ENCODE assay signal across 7 cellular contexts in the genomic region with DNA sequence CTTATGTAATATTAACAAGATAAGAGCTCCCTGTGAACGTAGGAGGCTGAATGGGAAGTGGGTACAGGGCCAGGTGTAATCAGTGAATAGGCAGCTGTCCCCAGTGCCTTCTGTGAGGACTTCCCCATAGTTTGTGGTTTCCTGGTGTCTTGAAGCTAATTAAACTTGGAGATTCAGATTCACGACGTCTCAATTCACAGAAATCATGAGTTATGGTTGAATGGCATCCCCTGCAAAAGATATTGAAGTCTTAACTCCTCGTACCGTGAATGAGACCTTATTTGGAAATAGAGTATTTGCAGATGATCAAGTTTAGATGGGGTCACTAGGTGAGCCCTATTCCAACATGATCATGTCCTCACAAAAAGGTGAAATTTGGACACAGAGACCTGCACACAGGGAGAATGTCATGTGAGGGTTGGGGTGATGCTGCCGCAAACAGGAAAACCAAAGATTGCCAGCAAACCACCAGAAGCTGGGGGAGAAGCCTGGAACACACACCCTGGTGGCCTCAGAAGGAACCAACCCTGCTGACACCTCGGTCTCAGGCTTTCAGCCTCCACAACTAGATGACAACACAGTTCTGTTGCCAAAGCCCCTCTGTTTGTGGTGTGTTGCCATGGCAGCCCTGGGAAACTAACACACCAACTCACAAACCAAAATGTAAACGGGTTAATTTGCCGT. TPM values are rescaled to one million over a fixed set of nuclear protein-coding genes. Genes with fewer than 3 reads are reported as not detected.
A peak's percentile ranks its signal among the peaks of the same experiment; 100 is the strongest.
DNase-seq lines count a peak whose midpoint lies in the region; ATAC-seq lines count a peak whose summit lies in the region.

No MANE protein-coding gene starts in this region.

- H3K4me1 ChIP-seq in neuronal stem cell (ENCODE audit: control insufficient read depth in 2 of 2, insufficient read depth in 1 of 2, low read depth in 1 of 2, low read length in 2 of 2), result no peaks in the 10 kb centered on the region

- H2AFZ ChIP-seq in neuronal stem cell (ENCODE audit: low read length), result no peak overlapping the region

- H3K4me3 ChIP-seq in neuronal stem cell (ENCODE audit: low read length in 2 of 2), result no peak overlapping the region

- H4K91ac ChIP-seq in neuronal stem cell (ENCODE audit: low read depth, low read length, poor library complexity), result no peak overlapping the region

- WGBS in neuronal stem cell (ENCODE audit: extremely low coverage in 2 of 2, insufficient read length in 2 of 2, insufficient replicate concordance in 1 of 2), 2 donors, result no CpG with 5 or more reads among the region's 9 CpGs

- no peaks in the 10 kb centered on the region for H3K79me1 ChIP-seq in neuronal stem cell (ENCODE audit: low read depth, low read length)

- peak; percentile 66 for DNase-seq in activated CD4-positive, CD25-positive, alpha-beta regulatory T cell treated with anti-CD3 and anti-CD28 coated beads, Interleukin-2, amount 50 U/mL, for 72 hours
- DNase-seq in effector CD8-positive, alpha-beta T cell (lab: John Stamatoyannopoulos, UW), result peak; percentile 61
- peak; percentile 75 for DNase-seq in stimulated activated CD8-positive, alpha-beta memory T cell treated with anti-CD3 and anti-CD28 coated beads, Interleukin-12 subunit alpha, Interleukin-12 subunit beta, amount 100 ng/mL, for 1 hour (ENCODE audit: low read depth)
- DNase-seq in occipital lobe (lab: John Stamatoyannopoulos, UW), result no peak
- DNase-seq in neuronal stem cell (ENCODE audit: low spot score), result no peak

- H2BK5ac ChIP-seq in neuronal stem cell (ENCODE audit: low read length), result no peak overlapping the region

- H3K18ac ChIP-seq in neuronal stem cell (ENCODE audit: low read length), result no peak overlapping the region

- no peak overlapping the region for H4K8ac ChIP-seq in neuronal stem cell (ENCODE audit: low read depth, low read length)

- H2BK120ac ChIP-seq in neuronal stem cell (ENCODE audit: low read depth, low read length), result no peak overlapping the region

- no peak overlapping the region for H2AK5ac ChIP-seq in neuronal stem cell (ENCODE audit: low read depth, low read length)

- ATAC-seq in GM19043 (IDR thresholded peaks at IDR 0.05; ENCODE audit: low read depth, unreplicated experiment) (peak; percentile 57), HG03175 (IDR thresholded peaks at IDR 0.05; ENCODE audit: unreplicated experiment) (peak; percentile 82)

- no peak overlapping the region for H3K27ac ChIP-seq in neuronal stem cell (replicated peaks; ENCODE audit: low read length)

- H3K27me3 ChIP-seq in neuronal stem cell (ENCODE audit: control insufficient read depth in 3 of 3, insufficient read depth in 3 of 3, low read depth in 1 of 3, low read length in 3 of 3), result peaks cover 0 to 11% (median 0%) of the 10 kb centered on the region in 3 experiments

- H2BK15ac ChIP-seq in neuronal stem cell (ENCODE audit: low read length), result no peak overlapping the region

- H3K9me3 ChIP-seq in neuronal stem cell (replicated peaks in 1 of 2; ENCODE audit: control insufficient read depth in 2 of 2, insufficient read depth in 1 of 2, low read depth in 1 of 2, low read length in 2 of 2), result peaks cover 0 to 1% of the 10 kb centered on the region in 2 donors

- no peak overlapping the region for H3K9ac ChIP-seq in neuronal stem cell (ENCODE audit: low read depth, low read length, poor library complexity)

- H3K14ac ChIP-seq in neuronal stem cell (ENCODE audit: low read length), result no peak overlapping the region

- H3K23ac ChIP-seq in neuronal stem cell (ENCODE audit: low read depth, low read length, poor library complexity), result no peak overlapping the region

- H3K36me3 ChIP-seq in neuronal stem cell (replicated peaks in 1 of 2; ENCODE audit: control insufficient read depth in 2 of 2, insufficient read depth in 2 of 2, low read length in 2 of 2), result peaks cover 0 to 5% of the 10 kb centered on the region in 2 donors

- H2BK12ac ChIP-seq in neuronal stem cell (ENCODE audit: low read length), result no peak overlapping the region

- no peak overlapping the region for H3K4me2 ChIP-seq in neuronal stem cell (ENCODE audit: insufficient read depth, low read length, poor library complexity, severe bottlenecking)

- H3K4ac ChIP-seq in neuronal stem cell (ENCODE audit: low read length), result no peak overlapping the region

RNA-seq across cellular contexts. Expression of gene ARL4C, which starts 13.2 kb away (rescaled TPM):
- 50.2 TPM for total RNA-seq in occipital lobe
- polyA plus RNA-seq in neuronal stem cell (2013, experiment 1 of 2), result 123 TPM
- 127 TPM for polyA plus RNA-seq in neuronal stem cell (2013, experiment 2 of 2)

Comparison
In these comparisons a context has a peak if more than half of its experiments do, and no peak if none do; other contexts are left out.
1. DNase-seq: peak in activated CD4-positive, CD25-positive, alpha-beta regulatory T cell treated with anti-CD3 and anti-CD28 coated beads, Interleukin-2, amount 50 U/mL, for 72 hours (single experiment), effector CD8-positive, alpha-beta T cell (single experiment) and stimulated activated CD8-positive, alpha-beta memory T cell treated with anti-CD3 and anti-CD28 coated beads, Interleukin-12 subunit alpha, Interleukin-12 subunit beta, amount 100 ng/mL, for 1 hour (single experiment); none in occipital lobe (single experiment) and neuronal stem cell (single experiment).